In the genomic region with DNA sequence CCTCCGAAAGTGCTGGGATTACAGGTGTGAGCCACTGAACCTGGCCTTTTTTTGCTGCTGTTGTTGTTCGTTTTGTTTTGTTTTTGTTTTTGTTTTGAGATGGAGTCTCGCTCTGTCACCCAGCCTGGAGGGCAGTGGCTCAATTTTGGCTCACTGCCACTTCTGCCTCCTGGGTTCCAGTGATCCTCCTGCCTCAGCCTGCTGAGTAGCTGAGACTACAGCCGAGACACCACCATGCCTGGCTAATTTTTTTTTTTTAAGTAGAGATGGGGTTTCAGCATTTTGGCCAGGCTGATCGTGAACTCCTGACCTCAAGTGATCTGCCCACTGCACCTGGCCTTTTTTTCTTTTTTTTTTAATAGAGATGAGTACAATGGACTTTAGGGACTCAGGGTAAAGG, we compare ENCODE assay signal across 19 cellular contexts.
"Had no signal": no experiment of that assay in that cellular context is flagged by ENCODE, and none has a peak within 500 bp of the region (broad histone marks: within the 10 kb centered on the region; RNA-seq: fewer than 3 reads in every experiment).

No MANE protein-coding gene starts in this region.

- DNase-seq: dermis blood vessel endothelial cell; esophagus squamous epithelium; foreskin fibroblast; glutamatergic neuron; islet precursor cell; left ventricle myocardium inferior; lower lobe of right lung; midbrain; stimulated activated CD4-positive, alpha-beta T cell treated with anti-CD3 and anti-CD28 coated beads, Interleukin-2, amount 100 ng/mL, for 24 hours; stimulated activated CD4-positive, alpha-beta T cell treated with anti-CD3 and anti-CD28 coated beads, Interleukin-4, amount 100 ng/mL, for 4 hours; stimulated activated naive CD4-positive, alpha-beta T cell treated with Interleukin-2 at 50 U/mL for 16 hours; trophoblast cell had no signal

- H3K27ac ChIP-seq: esophagus squamous epithelium, gastroesophageal sphincter, left ventricle myocardium inferior, right atrium auricular region, sigmoid colon had no signal

- H3K36me3 Mint-ChIP-seq: natural killer cell treated with Interleukin-12 subunit alpha and Interleukin-12 subunit beta and Interleukin-15 and Interleukin-18, amount 100 ng/mL, for 72 hours had no signal

- H3K4me1 ChIP-seq: sigmoid colon had no signal

- H3K36me3 ChIP-seq: left ventricle myocardium inferior, right atrium auricular region had no signal

- H3K9me3 Mint-ChIP-seq: natural killer cell treated with Interleukin-12 subunit alpha and Interleukin-12 subunit beta and Interleukin-15 and Interleukin-18, amount 100 ng/mL, for 72 hours had no signal

- H3K4me3 ChIP-seq: esophagus squamous epithelium, gastroesophageal sphincter, left ventricle myocardium inferior, lower lobe of right lung, right atrium auricular region, sigmoid colon, skin epidermis had no signal

- H3K27me3 Mint-ChIP-seq: memory B cell; natural killer cell treated with Interleukin-12 subunit alpha and Interleukin-12 subunit beta and Interleukin-15 and Interleukin-18, amount 100 ng/mL, for 72 hours had no signal

- H3K27me3 ChIP-seq: esophagus squamous epithelium, gastroesophageal sphincter, right atrium auricular region, sigmoid colon had no signal

- H3K9me3 ChIP-seq: esophagus squamous epithelium, gastroesophageal sphincter, left ventricle myocardium inferior, lower lobe of right lung, right atrium auricular region, sigmoid colon had no signal

- FAIRE-seq: colon had no signal

- ATAC-seq: gastroesophageal sphincter; lower lobe of right lung; natural killer cell treated with Interleukin-12 subunit alpha and Interleukin-12 subunit beta and Interleukin-15 and Interleukin-18, amount 100 ng/mL, for 72 hours had no signal

- H3K4me3 Mint-ChIP-seq: memory B cell; natural killer cell treated with Interleukin-12 subunit alpha and Interleukin-12 subunit beta and Interleukin-15 and Interleukin-18, amount 100 ng/mL, for 72 hours had no signal
